Comparison of ENCODE assay signal across 9 cellular contexts in genomic region chr16:11183035-11183812, GRCh38.
A peak's percentile ranks its signal among the peaks of the same experiment; 100 is the strongest.
DNase-seq lines count a peak whose midpoint lies in the region; ATAC-seq and TF ChIP-seq lines count a peak whose summit lies in the region.
"Had no signal": no experiment of that assay in that cellular context is flagged by ENCODE, and none has a peak within 500 bp of the region (broad histone marks: within the 10 kb centered on the region; RNA-seq: fewer than 3 reads in every experiment).

No MANE protein-coding gene starts in this region.

- in situ Hi-C loops in KBM-7 (cut with MboI; ENCODE audit: low pct_unique_long_range_greater_than_20kb, low sequenced_read_pairs), result no loop called here

- H3K4me3 ChIP-seq in lower lobe of right lung (no peak overlapping the region), esophagus squamous epithelium (no peak overlapping the region)

- H3K4me1 ChIP-seq in lower lobe of right lung (peaks cover 10% of the 10 kb centered on the region), esophagus squamous epithelium (peaks cover 23 to 29% (median 24%) of the 10 kb centered on the region in 3 donors)

- 78 to 83% methylated on average over 9 to 14 of the region's 25 CpGs for WGBS in esophagus squamous epithelium, 2 donors

- H3K36me3 ChIP-seq in lower lobe of right lung (peaks cover 15% of the 10 kb centered on the region), esophagus squamous epithelium (peaks cover 3 to 28% (median 6%) of the 10 kb centered on the region in 3 donors)

- DNase-seq in lower lobe of right lung (no peak), A172 (ENCODE audit: low spot score) (no peak), esophagus squamous epithelium (lab: John Stamatoyannopoulos, UW) (no peak), KBM-7 (no peak)
- DNase-seq: DMS79 treated with DMSO at 0.1 percent for 48 hours had no signal

- no peak overlapping the region for H3K27ac ChIP-seq in lower lobe of right lung
- no peak overlapping the region for H3K27ac ChIP-seq in esophagus squamous epithelium

- no peak for TF ChIP-seq POLR2A in esophagus squamous epithelium (IDR thresholded peaks at IDR 0.05)

- TF ChIP-seq CTCF in lower lobe of right lung (IDR thresholded peaks at IDR 0.05) (no peak), esophagus squamous epithelium (IDR thresholded peaks at IDR 0.05) (no peak)

- H3K27me3 ChIP-seq in lower lobe of right lung (ENCODE audit: low read depth) (no peaks in the 10 kb centered on the region), esophagus squamous epithelium (no peaks in the 10 kb centered on the region)

- intact Hi-C loops in lower lobe of right lung (cut with DNase I), result no loop called here
- intact Hi-C loops in esophagus squamous epithelium (cut with DNase I), result no loop called here

- ATAC-seq in GM18511 (IDR thresholded peaks at IDR 0.05; ENCODE audit: unreplicated experiment) (peak; percentile 49), GM21423 (IDR thresholded peaks at IDR 0.05; ENCODE audit: unreplicated experiment) (peak; percentile 53), HG03432 (IDR thresholded peaks at IDR 0.05; ENCODE audit: unreplicated experiment) (peak; percentile 59), lower lobe of right lung (peak; percentile 6 to 23), GM18909 (IDR thresholded peaks at IDR 0.05; ENCODE audit: poor library complexity, unreplicated experiment) (no peak)

- no peaks in the 10 kb centered on the region for H3K9me3 ChIP-seq in lower lobe of right lung
- no peaks in the 10 kb centered on the region for H3K9me3 ChIP-seq in esophagus squamous epithelium
